In genomic region chr2:200509608-200510433, GRCh38 we compare ENCODE assay signal across 8 cellular contexts. TPM values are rescaled to one million over a fixed set of nuclear protein-coding genes. Genes with fewer than 3 reads are reported as not detected.
A peak's percentile ranks its signal among the peaks of the same experiment; 100 is the strongest.
DNase-seq lines count a peak whose midpoint lies in the region; ATAC-seq lines count a peak whose summit lies in the region.

KCTD18 (minus strand) TSS chr2:200510068; CDS start chr2:200507016, 3,052 bp downstream.

- peak; percentile 99 for ATAC-seq in HG03457 (IDR thresholded peaks at IDR 0.05; ENCODE audit: unreplicated experiment)
- ATAC-seq in left lobe of liver = peak; percentile 99

- DNase-seq in C1 segment of cervical spinal cord (lab: John Stamatoyannopoulos, UW) (peak; percentile 40 to 92 (median 84)), GM19240 (ENCODE audit: insufficient read length, low spot score) (peak; percentile 88), NCI-H69 (lab: John Stamatoyannopoulos, UW) (peak; percentile 89), cortex of kidney (lab: John Stamatoyannopoulos, UW) (peak; percentile 76), left lobe of liver (ENCODE audit: low spot score) (peak; percentile 93)
- DNase-seq in activated CD4-positive, alpha-beta T cell treated with anti-CD3 and anti-CD28 coated beads, Interleukin-2, amount 50 U/mL, for 1 hour = peak; percentile 90
- peak; percentile 87 for DNase-seq in stimulated activated CD4-positive, alpha-beta T cell treated with anti-CD3 and anti-CD28 coated beads, Interleukin-2, amount 100 ng/mL, for 4 hours (ENCODE audit: low read depth)

RNA-seq across cellular contexts. Expression of gene KCTD18, which starts in this region (rescaled TPM):
- total RNA-seq in left lobe of liver = 8.9 TPM

Comparison
In these comparisons a context has a peak if more than half of its experiments do, and no peak if none do; other contexts are left out.
1. Peak in every context shown above with its lines: DNase-seq and ATAC-seq.